25 cellular contexts compared by ENCODE assay signal in genomic region chr4:83568057-83568456, GRCh38. TPM values are rescaled to one million over a fixed set of nuclear protein-coding genes. Genes with fewer than 3 reads are reported as not detected.
DNase-seq lines count a peak whose midpoint lies in the region; ATAC-seq lines count a peak whose summit lies in the region.
"Had no signal": no experiment of that assay in that cellular context is flagged by ENCODE, and none has a peak within 500 bp of the region (broad histone marks: within the 10 kb centered on the region; RNA-seq: fewer than 3 reads in every experiment).

No MANE protein-coding gene starts in this region.

- no peak for ATAC-seq in esophagus mucosa
- ATAC-seq in activated T-cell treated with anti-CD3 and anti-CD28 coated beads, Interleukin-2, amount 50 U/mL, for 72 hours (replicated peaks in 1 of 2): no peak
- ATAC-seq: GM12878, GM23338 had no signal

- H3K27ac ChIP-seq in epithelial cell of prostate: peak overlapping the region; percentile 82
- H3K27ac ChIP-seq: 22Rv1 had no signal

- H3K4me3 Mint-ChIP-seq in activated naive CD8-positive, alpha-beta T cell treated with anti-CD3 and anti-CD28 coated beads for 36 hours: no peak overlapping the region
- H3K4me3 Mint-ChIP-seq in activated T-cell treated with anti-CD3 and anti-CD28 coated beads, Interleukin-2, amount 50 U/mL, for 72 hours: no peak overlapping the region
- H3K4me3 Mint-ChIP-seq: CD4-positive, CD25-positive, alpha-beta regulatory T cell; GM23338; IgD-negative memory B cell had no signal

- H3K27ac Mint-ChIP-seq in activated naive CD8-positive, alpha-beta T cell treated with anti-CD3 and anti-CD28 coated beads for 36 hours: no peak overlapping the region
- H3K27ac Mint-ChIP-seq in activated T-cell treated with anti-CD3 and anti-CD28 coated beads, Interleukin-2, amount 50 U/mL, for 72 hours: no peak overlapping the region
- H3K27ac Mint-ChIP-seq: GM23338, IgD-negative memory B cell had no signal

- no peaks in the 10 kb centered on the region for H3K36me3 Mint-ChIP-seq in activated naive CD8-positive, alpha-beta T cell treated with anti-CD3 and anti-CD28 coated beads for 36 hours
- H3K36me3 Mint-ChIP-seq in activated T-cell treated with anti-CD3 and anti-CD28 coated beads, Interleukin-2, amount 50 U/mL, for 72 hours (ENCODE audit: insufficient read depth in 2 of 2): no peaks in the 10 kb centered on the region
- H3K36me3 Mint-ChIP-seq: CD4-positive, CD25-positive, alpha-beta regulatory T cell; IgD-negative memory B cell had no signal

- no peaks in the 10 kb centered on the region for H3K9me3 Mint-ChIP-seq in activated naive CD8-positive, alpha-beta T cell treated with anti-CD3 and anti-CD28 coated beads for 36 hours
- H3K9me3 Mint-ChIP-seq in activated T-cell treated with anti-CD3 and anti-CD28 coated beads, Interleukin-2, amount 50 U/mL, for 72 hours: no peaks in the 10 kb centered on the region
- H3K9me3 Mint-ChIP-seq: GM23338, IgD-negative memory B cell had no signal

- H3K4me1 Mint-ChIP-seq in activated naive CD8-positive, alpha-beta T cell treated with anti-CD3 and anti-CD28 coated beads for 36 hours: no peaks in the 10 kb centered on the region
- H3K4me1 Mint-ChIP-seq in activated T-cell treated with anti-CD3 and anti-CD28 coated beads, Interleukin-2, amount 50 U/mL, for 72 hours (ENCODE audit: low read depth): no peaks in the 10 kb centered on the region
- H3K4me1 Mint-ChIP-seq: CD4-positive, CD25-positive, alpha-beta regulatory T cell; GM23338 had no signal

- H3K27me3 Mint-ChIP-seq in activated naive CD8-positive, alpha-beta T cell treated with anti-CD3 and anti-CD28 coated beads for 36 hours: no peaks in the 10 kb centered on the region
- H3K27me3 Mint-ChIP-seq in activated T-cell treated with anti-CD3 and anti-CD28 coated beads, Interleukin-2, amount 50 U/mL, for 72 hours (ENCODE audit: low read depth): no peaks in the 10 kb centered on the region
- H3K27me3 Mint-ChIP-seq: CD4-positive, CD25-positive, alpha-beta regulatory T cell; IgD-negative memory B cell had no signal

- peak; percentile 77 for DNase-seq in SIG-M5 treated with dmso at 0.1 percent for 504 hours (lab: John Stamatoyannopoulos, UW; ENCODE audit: unreplicated experiment)
- no peak for DNase-seq in SIG-M5 (lab: John Stamatoyannopoulos, UW)
- DNase-seq in NOMO-1 treated with dmso at 0.1 percent for 144 hours (lab: John Stamatoyannopoulos, UW; ENCODE audit: unreplicated experiment): peak; percentile 50
- no peak for DNase-seq in epithelial cell of prostate (ENCODE audit: low read depth, low spot score)
- no peak for DNase-seq in activated naive CD8-positive, alpha-beta T cell treated with anti-CD3 and anti-CD28 coated beads for 36 hours
- no peak for DNase-seq in activated T-cell treated with anti-CD3 and anti-CD28 coated beads, Interleukin-2, amount 50 U/mL, for 72 hours
- no peak for DNase-seq in NCI-H1417 (lab: John Stamatoyannopoulos, UW)
- DNase-seq: AML-193; Caco-2; CD4-positive, CD25-positive, alpha-beta regulatory T cell; GDM1; HCEC 1CT; Karpas-422; MM.1S; NCI-H1417 treated with DMSO at 0.1 percent for 48 hours; NCI-H187 treated with DMSO at 0.1 percent for 48 hours; NCI-H226; NCI-H524 treated with DMSO at 0.1 percent for 48 hours; Right ventricle myocardium superior; T-helper 1 cell had no signal

RNA-seq across cellular contexts. Expression of gene GPAT3, which starts 32.1 kb away (rescaled TPM):
- total RNA-seq in esophagus mucosa: 9.8 TPM
- total RNA-seq in activated naive CD8-positive, alpha-beta T cell treated with anti-CD3 and anti-CD28 coated beads for 36 hours: 1 to 10 TPM; 2.5 to 2.8 TPM
- 1 to 10 TPM; 1.2 to 5.1 TPM for total RNA-seq in activated T-cell treated with anti-CD3 and anti-CD28 coated beads, Interleukin-2, amount 50 U/mL, for 72 hours

Comparison
In these comparisons a context has a peak if more than half of its experiments do, and no peak if none do; other contexts are left out.
1. DNase-seq: peak in SIG-M5 treated with dmso at 0.1 percent for 504 hours (single experiment) and NOMO-1 treated with dmso at 0.1 percent for 144 hours (single experiment); none in SIG-M5 (single experiment), epithelial cell of prostate (single experiment), activated naive CD8-positive, alpha-beta T cell treated with anti-CD3 and anti-CD28 coated beads for 36 hours (single experiment), activated T-cell treated with anti-CD3 and anti-CD28 coated beads, Interleukin-2, amount 50 U/mL, for 72 hours (0 of 2) and NCI-H1417 (0 of 3).